ENCODE assay signal across 12 cellular contexts in the genomic region with DNA sequence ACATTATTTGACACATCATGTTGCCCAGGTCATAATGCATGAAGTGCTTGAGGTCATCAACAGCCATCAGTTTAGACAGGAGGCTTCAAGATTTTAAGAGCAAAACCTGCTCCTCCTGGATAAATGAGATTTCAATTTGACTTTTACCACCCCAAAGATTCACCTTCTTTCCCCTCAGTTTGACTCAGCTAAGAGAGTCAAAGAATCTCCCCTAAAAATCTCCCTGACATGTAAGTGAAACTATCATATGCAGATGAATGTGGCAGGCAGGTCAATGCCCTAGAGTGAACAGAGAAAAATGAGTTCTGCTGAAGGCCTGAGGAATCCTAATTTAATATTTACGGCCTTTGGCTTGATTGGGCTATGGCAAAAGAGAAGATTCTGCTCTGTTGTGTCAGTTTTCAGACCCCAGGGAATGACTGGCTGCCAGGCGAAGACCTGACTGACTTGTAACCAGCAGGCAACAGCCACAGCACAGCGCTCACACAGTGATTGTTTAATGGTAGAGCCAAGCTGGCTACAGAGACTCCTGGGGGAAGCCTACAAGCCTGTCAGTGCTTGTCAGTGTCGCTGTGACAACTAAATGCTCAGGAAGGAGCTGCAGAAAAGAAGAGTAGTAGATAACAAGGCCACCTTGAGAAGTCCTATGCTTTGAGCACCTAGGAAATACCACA.
"Had no signal": no experiment of that assay in that cellular context is flagged by ENCODE, and none has a peak within 500 bp of the region (broad histone marks: within the 10 kb centered on the region; RNA-seq: fewer than 3 reads in every experiment).

No MANE protein-coding gene starts in this region.

- DNase-seq: activated CD4-positive, alpha-beta T cell treated with anti-CD3 and anti-CD28 coated beads for 4 hours; activated CD8-positive, alpha-beta memory T cell treated with anti-CD3 and anti-CD28 coated beads, Interleukin-2, amount 50 U/mL, for 48 hours; activated CD8-positive, alpha-beta T cell treated with anti-CD3 and anti-CD28 coated beads for 36 hours; activated naive CD8-positive, alpha-beta T cell treated with anti-CD3 and anti-CD28 coated beads, Interleukin-2, amount 10 ng/mL, durations not matched to agents 7 days and 5 days; anterior cingulate cortex; gastrocnemius medialis; kidney glomerular epithelial cell; thyroid gland; uterus; WERI-Rb-1 had no signal

- H3K27ac ChIP-seq: gastrocnemius medialis, right atrium auricular region, skin epidermis, thyroid gland, uterus, WERI-Rb-1 had no signal

- H3K9me3 ChIP-seq: gastrocnemius medialis, right atrium auricular region, thyroid gland, uterus had no signal

- ATAC-seq: activated CD8-positive, alpha-beta T cell treated with anti-CD3 and anti-CD28 coated beads for 36 hours; gastrocnemius medialis had no signal

- H3K27me3 ChIP-seq: gastrocnemius medialis, right atrium auricular region, thyroid gland, uterus had no signal

- H3K4me1 ChIP-seq: gastrocnemius medialis, right atrium auricular region, thyroid gland, uterus had no signal

- H3K36me3 ChIP-seq: gastrocnemius medialis, right atrium auricular region, thyroid gland, uterus, WERI-Rb-1 had no signal

- H3K4me3 ChIP-seq: gastrocnemius medialis, right atrium auricular region, skin epidermis, thyroid gland, uterus had no signal
